In genomic region chr9:16293610-16294009, GRCh38 we compare ENCODE assay signal across 19 cellular contexts.
"Had no signal": no experiment of that assay in that cellular context is flagged by ENCODE, and none has a peak within 500 bp of the region (broad histone marks: within the 10 kb centered on the region; RNA-seq: fewer than 3 reads in every experiment).

No MANE protein-coding gene starts in this region.

- H3K4me3 ChIP-seq: hepatocyte, left ventricle myocardium inferior, lower lobe of right lung, pancreas, sigmoid colon, stomach had no signal

- H3K27ac ChIP-seq: foreskin keratinocyte, hepatocyte, left ventricle myocardium inferior, lower lobe of right lung, pancreas, sigmoid colon, stomach had no signal

- H3K4me1 ChIP-seq: foreskin keratinocyte, left ventricle myocardium inferior, lower lobe of right lung, pancreas had no signal

- H3K27me3 ChIP-seq: hepatocyte, pancreas, sigmoid colon, stomach had no signal

- FAIRE-seq: endometrium, kidney, pancreas, small intestine had no signal

- H3K36me3 ChIP-seq: left ventricle myocardium inferior, lower lobe of right lung, pancreas, sigmoid colon, stomach had no signal

- H2AFZ ChIP-seq: hepatocyte had no signal

- DNase-seq: effector memory CD4-positive, alpha-beta T cell; foreskin keratinocyte; kidney; left cardiac atrium; left ventricle myocardium inferior; lower lobe of right lung; midbrain; naive B cell; occipital lobe; pancreas; sigmoid colon; small intestine; stimulated activated CD4-positive, alpha-beta T cell treated with anti-CD3 and anti-CD28 coated beads, Interleukin-12 subunit alpha, Interleukin-12 subunit beta, amount 100 ng/mL, for 4 hours; stimulated activated naive CD4-positive, alpha-beta T cell; stomach; trophoblast cell had no signal

- ATAC-seq: esophagus mucosa, foreskin keratinocyte, lower lobe of right lung, pancreas had no signal

- H3K79me2 ChIP-seq: hepatocyte had no signal

- H3K4me2 ChIP-seq: hepatocyte had no signal
